ENCODE assay signal across 20 cellular contexts in the genomic region with DNA sequence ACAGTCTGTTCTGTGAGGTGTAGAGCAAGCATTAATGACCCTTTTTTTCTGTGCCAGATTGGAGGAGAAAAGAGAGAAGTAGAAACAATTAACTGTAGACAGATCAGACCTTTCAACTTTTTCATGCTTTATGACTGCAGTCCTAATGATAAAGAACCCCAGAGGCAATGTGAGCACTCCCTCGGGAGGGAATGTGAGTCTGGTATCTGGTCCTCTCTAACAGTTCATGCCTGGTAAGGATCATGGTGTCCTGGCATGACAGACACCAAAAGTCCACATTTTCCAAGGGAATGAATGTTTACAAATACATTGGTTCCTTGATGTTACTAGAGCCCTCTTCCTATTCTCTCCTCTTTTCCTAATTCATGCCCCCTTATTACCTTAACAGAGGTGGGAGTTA.
DNase-seq lines count a peak whose midpoint lies in the region; ATAC-seq, FAIRE-seq and TF ChIP-seq lines count a peak whose summit lies in the region.
"Had no signal": no experiment of that assay in that cellular context is flagged by ENCODE, and none has a peak within 500 bp of the region (broad histone marks: within the 10 kb centered on the region; RNA-seq: fewer than 3 reads in every experiment).

No MANE protein-coding gene starts in this region.

- no peak overlapping the region for H3K4me3 Mint-ChIP-seq in activated T-cell treated with anti-CD3 and anti-CD28 coated beads, Interleukin-2, amount 50 U/mL, for 4 hours
- H3K4me3 Mint-ChIP-seq: CD8-positive, alpha-beta T cell had no signal

- H3K9me3 Mint-ChIP-seq in activated T-cell treated with anti-CD3 and anti-CD28 coated beads, Interleukin-2, amount 50 U/mL, for 4 hours, result peaks cover 20% of the 10 kb centered on the region

- H3K4me1 Mint-ChIP-seq in activated T-cell treated with anti-CD3 and anti-CD28 coated beads, Interleukin-2, amount 50 U/mL, for 4 hours (ENCODE audit: low read depth), result peaks cover 1% of the 10 kb centered on the region

- H3K79me2 ChIP-seq in smooth muscle cell (ENCODE audit: low read depth), result peaks cover 20% of the 10 kb centered on the region

- H3K27ac ChIP-seq in smooth muscle cell (ENCODE audit: low read depth), result peak overlapping the region; percentile 34
- H3K27ac ChIP-seq: BLaER1, HL-60 had no signal

- no peak overlapping the region for H3K4me2 ChIP-seq in smooth muscle cell
- H3K4me2 ChIP-seq: BLaER1 had no signal

- no peaks in the 10 kb centered on the region for H3K27me3 ChIP-seq in smooth muscle cell (ENCODE audit: low read depth)
- H3K27me3 ChIP-seq: BLaER1 had no signal

- H3K9me3 ChIP-seq in smooth muscle cell (replicated peaks; ENCODE audit: low read depth), result no peaks in the 10 kb centered on the region

- no peak overlapping the region for H3K4me3 ChIP-seq in fibroblast of villous mesenchyme (ENCODE audit: low read depth, low read length)
- H3K4me3 ChIP-seq in smooth muscle cell, result no peak overlapping the region
- H3K4me3 ChIP-seq: BLaER1 had no signal

- no peaks in the 10 kb centered on the region for H3K27me3 Mint-ChIP-seq in activated T-cell treated with anti-CD3 and anti-CD28 coated beads, Interleukin-2, amount 50 U/mL, for 4 hours (ENCODE audit: low read depth)

- H2AFZ ChIP-seq in smooth muscle cell (ENCODE audit: low read depth), result no peak overlapping the region

- no peak for ATAC-seq in activated T-cell treated with anti-CD3 and anti-CD28 coated beads, Interleukin-2, amount 50 U/mL, for 4 hours
- ATAC-seq: CD8-positive, alpha-beta T cell had no signal

- H3K9ac ChIP-seq in smooth muscle cell (ENCODE audit: low read depth), result no peak overlapping the region
- H3K9ac ChIP-seq: BLaER1 had no signal

- no peaks in the 10 kb centered on the region for H3F3A ChIP-seq in smooth muscle cell (ENCODE audit: low read depth)

- H3K36me3 Mint-ChIP-seq in activated T-cell treated with anti-CD3 and anti-CD28 coated beads, Interleukin-2, amount 50 U/mL, for 4 hours (ENCODE audit: insufficient read depth), result peaks cover 45% of the 10 kb centered on the region

- no peaks in the 10 kb centered on the region for H4K20me1 ChIP-seq in smooth muscle cell (ENCODE audit: low read depth)

- FAIRE-seq in HTR-8/SVneo (lab: Jason Lieb, UNC), result no peak
- FAIRE-seq: GM19239, RCC 7860 had no signal

- DNase-seq in NCI-H2171 treated with DMSO at 0.1 percent for 48 hours (lab: John Stamatoyannopoulos, UW) (peak; percentile 1), NCI-H2171 (lab: John Stamatoyannopoulos, UW) (no peak), RPMI7951 (ENCODE audit: low read depth) (peak; percentile 9), fibroblast of villous mesenchyme (ENCODE audit: low read depth) (peak; percentile 17), smooth muscle cell (lab: John Stamatoyannopoulos, UW; ENCODE audit: unreplicated experiment) (no peak), NCI-H510A treated with DMSO at 0.1 percent for 48 hours (lab: John Stamatoyannopoulos, UW) (no peak), HTR-8/SVneo (ENCODE audit: insufficient read length, low spot score) (no peak)
- DNase-seq in activated T-cell treated with anti-CD3 and anti-CD28 coated beads, Interleukin-2, amount 50 U/mL, for 4 hours, result no peak
- DNase-seq: 8988T; CD8-positive, alpha-beta T cell; MV-4-11; NCI-H1417; NCI-H1930; NCI-H526; SIG-M5; SW 1271 had no signal

- 0% methylated on average over 1 of the region's 1 CpG for WGBS in smooth muscle cell (ENCODE audit: low lambda C conversion rate)

- no peaks in the 10 kb centered on the region for H3K4me1 ChIP-seq in smooth muscle cell (ENCODE audit: low read depth)
- H3K4me1 ChIP-seq: BLaER1 had no signal

- H3K36me3 ChIP-seq in smooth muscle cell (ENCODE audit: low read depth), result no peaks in the 10 kb centered on the region

- TF ChIP-seq CTCF in fibroblast of villous mesenchyme (IDR thresholded peaks at IDR 0.05; ENCODE audit: insufficient read depth, low read depth, low read length) (no peak), smooth muscle cell (IDR thresholded peaks at IDR 0.05; ENCODE audit: borderline replicate concordance, insufficient read depth, poor library complexity, severe bottlenecking) (no peak)

Comparison
In these comparisons a context has a peak if more than half of its experiments do, and no peak if none do; other contexts are left out.
1. DNase-seq: peak in NCI-H2171 treated with DMSO at 0.1 percent for 48 hours (single experiment), RPMI7951 (single experiment) and fibroblast of villous mesenchyme (single experiment); none in NCI-H2171 (single experiment), smooth muscle cell (single experiment), NCI-H510A treated with DMSO at 0.1 percent for 48 hours (single experiment), activated T-cell treated with anti-CD3 and anti-CD28 coated beads, Interleukin-2, amount 50 U/mL, for 4 hours (single experiment) and HTR-8/SVneo (single experiment).